ENCODE assay signal across 1 cellular context in the genomic region with DNA sequence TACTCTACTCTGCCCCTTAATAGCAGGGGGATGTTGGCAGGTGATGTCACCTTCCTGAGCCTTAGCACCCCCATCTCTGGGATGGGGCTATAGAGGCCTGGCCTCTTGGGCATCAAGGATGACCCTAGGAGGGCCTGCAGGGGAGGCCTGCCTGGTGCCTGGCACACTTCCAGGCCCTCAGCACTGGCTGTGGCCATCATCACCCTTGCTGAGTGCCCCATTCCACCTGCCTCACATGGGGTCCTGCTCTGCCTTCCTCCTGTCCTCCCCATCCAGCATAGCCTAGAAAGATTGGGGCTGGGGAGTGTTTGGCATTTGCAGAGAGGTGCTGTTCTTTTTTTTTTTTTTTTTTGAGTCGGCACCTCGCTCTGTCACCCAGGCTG.
TF ChIP-seq lines count a peak whose summit lies in the region.

No MANE protein-coding gene starts in this region.

TF ChIP-seq in K562, 482 proteins besides CTCF, POLR2A, EP300 and RAD21:
- TF ChIP-seq BCL6 (CRISPR knock-in tag; IDR thresholded peaks at IDR 0.05) (no peak), GABPB2 (CRISPR knock-in tag; conservative IDR thresholded peaks at IDR 0.05) (no peak), NFIC (IDR thresholded peaks at IDR 0.05) (peak; percentile 20; the same call in 1 of the 2 replicates), EGR1 (conservative IDR thresholded peaks at IDR 0.05) (no peak), SMAD4 (CRISPR knock-in tag; conservative IDR thresholded peaks at IDR 0.05) (no peak), MCM2 (IDR thresholded peaks at IDR 0.05; ENCODE audit: low read depth) (no peak), NR2C2 (CRISPR knock-in tag; IDR thresholded peaks at IDR 0.05) (no peak), NR2C2 (tag; IDR thresholded peaks at IDR 0.05) (no peak), TFAM (CRISPR knock-in tag; conservative IDR thresholded peaks at IDR 0.05) (no peak)
- TF ChIP-seq, protein P1, sequence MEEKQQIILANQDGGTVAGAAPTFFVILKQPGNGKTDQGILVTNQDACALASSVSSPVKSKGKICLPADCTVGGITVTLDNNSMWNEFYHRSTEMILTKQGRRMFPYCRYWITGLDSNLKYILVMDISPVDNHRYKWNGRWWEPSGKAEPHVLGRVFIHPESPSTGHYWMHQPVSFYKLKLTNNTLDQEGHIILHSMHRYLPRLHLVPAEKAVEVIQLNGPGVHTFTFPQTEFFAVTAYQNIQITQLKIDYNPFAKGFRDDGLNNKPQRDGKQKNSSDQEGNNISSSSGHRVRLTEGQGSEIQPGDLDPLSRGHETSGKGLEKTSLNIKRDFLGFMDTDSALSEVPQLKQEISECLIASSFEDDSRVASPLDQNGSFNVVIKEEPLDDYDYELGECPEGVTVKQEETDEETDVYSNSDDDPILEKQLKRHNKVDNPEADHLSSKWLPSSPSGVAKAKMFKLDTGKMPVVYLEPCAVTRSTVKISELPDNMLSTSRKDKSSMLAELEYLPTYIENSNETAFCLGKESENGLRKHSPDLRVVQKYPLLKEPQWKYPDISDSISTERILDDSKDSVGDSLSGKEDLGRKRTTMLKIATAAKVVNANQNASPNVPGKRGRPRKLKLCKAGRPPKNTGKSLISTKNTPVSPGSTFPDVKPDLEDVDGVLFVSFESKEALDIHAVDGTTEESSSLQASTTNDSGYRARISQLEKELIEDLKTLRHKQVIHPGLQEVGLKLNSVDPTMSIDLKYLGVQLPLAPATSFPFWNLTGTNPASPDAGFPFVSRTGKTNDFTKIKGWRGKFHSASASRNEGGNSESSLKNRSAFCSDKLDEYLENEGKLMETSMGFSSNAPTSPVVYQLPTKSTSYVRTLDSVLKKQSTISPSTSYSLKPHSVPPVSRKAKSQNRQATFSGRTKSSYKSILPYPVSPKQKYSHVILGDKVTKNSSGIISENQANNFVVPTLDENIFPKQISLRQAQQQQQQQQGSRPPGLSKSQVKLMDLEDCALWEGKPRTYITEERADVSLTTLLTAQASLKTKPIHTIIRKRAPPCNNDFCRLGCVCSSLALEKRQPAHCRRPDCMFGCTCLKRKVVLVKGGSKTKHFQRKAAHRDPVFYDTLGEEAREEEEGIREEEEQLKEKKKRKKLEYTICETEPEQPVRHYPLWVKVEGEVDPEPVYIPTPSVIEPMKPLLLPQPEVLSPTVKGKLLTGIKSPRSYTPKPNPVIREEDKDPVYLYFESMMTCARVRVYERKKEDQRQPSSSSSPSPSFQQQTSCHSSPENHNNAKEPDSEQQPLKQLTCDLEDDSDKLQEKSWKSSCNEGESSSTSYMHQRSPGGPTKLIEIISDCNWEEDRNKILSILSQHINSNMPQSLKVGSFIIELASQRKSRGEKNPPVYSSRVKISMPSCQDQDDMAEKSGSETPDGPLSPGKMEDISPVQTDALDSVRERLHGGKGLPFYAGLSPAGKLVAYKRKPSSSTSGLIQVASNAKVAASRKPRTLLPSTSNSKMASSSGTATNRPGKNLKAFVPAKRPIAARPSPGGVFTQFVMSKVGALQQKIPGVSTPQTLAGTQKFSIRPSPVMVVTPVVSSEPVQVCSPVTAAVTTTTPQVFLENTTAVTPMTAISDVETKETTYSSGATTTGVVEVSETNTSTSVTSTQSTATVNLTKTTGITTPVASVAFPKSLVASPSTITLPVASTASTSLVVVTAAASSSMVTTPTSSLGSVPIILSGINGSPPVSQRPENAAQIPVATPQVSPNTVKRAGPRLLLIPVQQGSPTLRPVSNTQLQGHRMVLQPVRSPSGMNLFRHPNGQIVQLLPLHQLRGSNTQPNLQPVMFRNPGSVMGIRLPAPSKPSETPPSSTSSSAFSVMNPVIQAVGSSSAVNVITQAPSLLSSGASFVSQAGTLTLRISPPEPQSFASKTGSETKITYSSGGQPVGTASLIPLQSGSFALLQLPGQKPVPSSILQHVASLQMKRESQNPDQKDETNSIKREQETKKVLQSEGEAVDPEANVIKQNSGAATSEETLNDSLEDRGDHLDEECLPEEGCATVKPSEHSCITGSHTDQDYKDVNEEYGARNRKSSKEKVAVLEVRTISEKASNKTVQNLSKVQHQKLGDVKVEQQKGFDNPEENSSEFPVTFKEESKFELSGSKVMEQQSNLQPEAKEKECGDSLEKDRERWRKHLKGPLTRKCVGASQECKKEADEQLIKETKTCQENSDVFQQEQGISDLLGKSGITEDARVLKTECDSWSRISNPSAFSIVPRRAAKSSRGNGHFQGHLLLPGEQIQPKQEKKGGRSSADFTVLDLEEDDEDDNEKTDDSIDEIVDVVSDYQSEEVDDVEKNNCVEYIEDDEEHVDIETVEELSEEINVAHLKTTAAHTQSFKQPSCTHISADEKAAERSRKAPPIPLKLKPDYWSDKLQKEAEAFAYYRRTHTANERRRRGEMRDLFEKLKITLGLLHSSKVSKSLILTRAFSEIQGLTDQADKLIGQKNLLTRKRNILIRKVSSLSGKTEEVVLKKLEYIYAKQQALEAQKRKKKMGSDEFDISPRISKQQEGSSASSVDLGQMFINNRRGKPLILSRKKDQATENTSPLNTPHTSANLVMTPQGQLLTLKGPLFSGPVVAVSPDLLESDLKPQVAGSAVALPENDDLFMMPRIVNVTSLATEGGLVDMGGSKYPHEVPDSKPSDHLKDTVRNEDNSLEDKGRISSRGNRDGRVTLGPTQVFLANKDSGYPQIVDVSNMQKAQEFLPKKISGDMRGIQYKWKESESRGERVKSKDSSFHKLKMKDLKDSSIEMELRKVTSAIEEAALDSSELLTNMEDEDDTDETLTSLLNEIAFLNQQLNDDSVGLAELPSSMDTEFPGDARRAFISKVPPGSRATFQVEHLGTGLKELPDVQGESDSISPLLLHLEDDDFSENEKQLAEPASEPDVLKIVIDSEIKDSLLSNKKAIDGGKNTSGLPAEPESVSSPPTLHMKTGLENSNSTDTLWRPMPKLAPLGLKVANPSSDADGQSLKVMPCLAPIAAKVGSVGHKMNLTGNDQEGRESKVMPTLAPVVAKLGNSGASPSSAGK (IDR thresholded peaks at IDR 0.05) = no peak
